In genomic region chr7:30594055-30594539, GRCh38 we compare ENCODE assay signal across 8 cellular contexts. TPM values are rescaled to one million over a fixed set of nuclear protein-coding genes. Genes with fewer than 3 reads are reported as not detected.
DNase-seq lines count a peak whose midpoint lies in the region; ATAC-seq, FAIRE-seq and TF ChIP-seq lines count a peak whose summit lies in the region.

No MANE protein-coding gene starts in this region.

- 0 out of 2 replicates have a peak, but pooled peaks cover 5% of the 10 kb centered on the region for H3K9me3 ChIP-seq in SK-N-SH

- CTCF ChIA-PET in SK-N-SH (lab: Yijun Ruan, JAX): interaction anchor here (0.6 to 1.3 kb wide), 6 partner anchors 14 to 589 kb away, joined by 3 to 4 read pairs (median 3); no protein-coding TSS in a partner anchor

- H3K4me2 ChIP-seq in SK-N-SH: peak overlapping the region; percentile 91

- H3K4me1 ChIP-seq in SK-N-SH (ENCODE audit: control insufficient read depth in 1 of 2, insufficient read depth in 2 of 2, low read depth in 1 of 2, low read length in 1 of 2): peaks cover 4 to 13% of the 10 kb centered on the region in 2 experiments; a peak in 3 of 4 replicates

- no peak for TF ChIP-seq EP300 in SK-N-SH (IDR thresholded peaks at IDR 0.05; ENCODE audit: borderline replicate concordance in 1 of 2, low read depth in 1 of 2, low read length in 1 of 2)

- in situ Hi-C loops in astrocyte of the spinal cord (cut with HindIII; ENCODE audit: low sequenced_read_pairs): no loop called here

- peaks cover 8 to 26% of the 10 kb centered on the region in 2 experiments for H3K36me3 ChIP-seq in SK-N-SH (replicated peaks in 1 of 2; ENCODE audit: control insufficient read depth in 1 of 2, insufficient read depth in 2 of 2, low read length in 1 of 2)

- no peak for TF ChIP-seq CTCF in SK-N-SH (IDR thresholded peaks at IDR 0.05)
- no peak for TF ChIP-seq CTCF in astrocyte of the spinal cord (IDR thresholded peaks at IDR 0.05; ENCODE audit: low read depth, low read length)
- TF ChIP-seq CTCF in D721Med (IDR thresholded peaks at IDR 0.05; ENCODE audit: insufficient read depth, missing control alignments): no peak

- H2AFZ ChIP-seq in SK-N-SH (ENCODE audit: low read depth): peak overlapping the region; percentile 84

- no peak for TF ChIP-seq RAD21 in SK-N-SH (IDR thresholded peaks at IDR 0.05; ENCODE audit: low read length)

- DNase-seq in DMS79 treated with DMSO at 0.1 percent for 48 hours (lab: John Stamatoyannopoulos, UW) (peak; percentile 68), SK-N-SH (peak; percentile 78), astrocyte of the spinal cord (ENCODE audit: low read depth, low spot score) (no peak), iris pigment epithelial cell (ENCODE audit: low read depth) (peak; percentile 38), D721Med (ENCODE audit: insufficient read length, low spot score) (no peak)
- peak; percentile 26 to 32 for DNase-seq in stimulated activated CD4-positive, alpha-beta T cell treated with anti-CD3 and anti-CD28 coated beads, Interleukin-2, amount 100 ng/mL, for 48 hours

- WGBS in SK-N-SH (ENCODE audit: low lambda C conversion rate): under 1% methylated on average over 12 of the region's 12 CpGs

- no peaks in the 10 kb centered on the region for H3K27me3 ChIP-seq in SK-N-SH (ENCODE audit: insufficient read depth)

- H3K4me3 ChIP-seq in SK-N-SH (ENCODE audit: low read depth in 2 of 2, low read length in 1 of 2): peak overlapping the region; percentile 93 to 100
- peak overlapping the region; percentile 97 for H3K4me3 ChIP-seq in astrocyte of the spinal cord (ENCODE audit: low read depth, low read length)

- peaks cover 5% of the 10 kb centered on the region for H3F3A ChIP-seq in SK-N-SH (replicated peaks; ENCODE audit: insufficient read depth)

- peaks cover 26% of the 10 kb centered on the region for H4K20me1 ChIP-seq in SK-N-SH (ENCODE audit: insufficient read depth)

- POLR2A ChIA-PET in SK-N-SH (lab: Yijun Ruan, JAX): interaction anchor here (0.6 to 1.2 kb wide), 3 partner anchors 15 to 216 kb away, joined by 3 to 4 read pairs (median 3); no protein-coding TSS in a partner anchor

- H3K9me2 ChIP-seq in SK-N-SH: no peaks in the 10 kb centered on the region; the same call in 1 of the 2 replicates

- no peak for FAIRE-seq in D721Med (lab: Jason Lieb, UNC)

- H3K9ac ChIP-seq in SK-N-SH: peak overlapping the region; percentile 92

- ATAC-seq in GM21360 (IDR thresholded peaks at IDR 0.05; ENCODE audit: unreplicated experiment) (peak; percentile 23), HG03565 (IDR thresholded peaks at IDR 0.05; ENCODE audit: unreplicated experiment) (peak; percentile 7)

- peak overlapping the region; percentile 94 to 98 for H3K27ac ChIP-seq in SK-N-SH (ENCODE audit: low read depth in 2 of 2, low read length in 1 of 2)

- H3K79me2 ChIP-seq in SK-N-SH (ENCODE audit: insufficient read depth): peaks cover 95% of the 10 kb centered on the region

TF ChIP-seq in SK-N-SH, 30 proteins besides CTCF, POLR2A, EP300 and RAD21:
- no peak for TF ChIP-seq TEAD4 (IDR thresholded peaks at IDR 0.05; ENCODE audit: borderline replicate concordance, insufficient read depth)
- no peak for TF ChIP-seq RXRA (IDR thresholded peaks at IDR 0.05; ENCODE audit: borderline replicate concordance, low read depth)
- TF ChIP-seq MXI1 (IDR thresholded peaks at IDR 0.05; ENCODE audit: low read depth, low read length): no peak
- peak; percentile 46; the same call in 1 of the 2 replicates for TF ChIP-seq GATA2 (CRISPR knock-in tag; IDR thresholded peaks at IDR 0.05)
- TF ChIP-seq, protein P1, sequence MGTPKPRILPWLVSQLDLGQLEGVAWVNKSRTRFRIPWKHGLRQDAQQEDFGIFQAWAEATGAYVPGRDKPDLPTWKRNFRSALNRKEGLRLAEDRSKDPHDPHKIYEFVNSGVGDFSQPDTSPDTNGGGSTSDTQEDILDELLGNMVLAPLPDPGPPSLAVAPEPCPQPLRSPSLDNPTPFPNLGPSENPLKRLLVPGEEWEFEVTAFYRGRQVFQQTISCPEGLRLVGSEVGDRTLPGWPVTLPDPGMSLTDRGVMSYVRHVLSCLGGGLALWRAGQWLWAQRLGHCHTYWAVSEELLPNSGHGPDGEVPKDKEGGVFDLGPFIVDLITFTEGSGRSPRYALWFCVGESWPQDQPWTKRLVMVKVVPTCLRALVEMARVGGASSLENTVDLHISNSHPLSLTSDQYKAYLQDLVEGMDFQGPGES (IDR thresholded peaks at IDR 0.05; ENCODE audit: low read depth, low read length): no peak
- TF ChIP-seq NRF1 (IDR thresholded peaks at IDR 0.05; ENCODE audit: low read depth, low read length): no peak
- TF ChIP-seq NFIC (IDR thresholded peaks at IDR 0.05; ENCODE audit: borderline replicate concordance): no peak

RNA-seq across cellular contexts. Expression of gene GARS1, which starts 0.6 kb away (rescaled TPM):
- polyA plus RNA-seq in SK-N-SH (2012; rRNA removed): 301 and 344 TPM in 2 replicates
- polyA plus RNA-seq in SK-N-SH (2012; cell fraction: cytosol; rRNA removed): 227 and 241 TPM in 2 replicates
- polyA plus RNA-seq in SK-N-SH (2012; cell fraction: nucleus; rRNA removed): 341 and 449 TPM in 2 replicates

Comparison
In these comparisons a context has a peak if more than half of its experiments do, and no peak if none do; other contexts are left out.
1. DNase-seq: peak in DMS79 treated with DMSO at 0.1 percent for 48 hours (single experiment), SK-N-SH (single experiment), iris pigment epithelial cell (single experiment) and stimulated activated CD4-positive, alpha-beta T cell treated with anti-CD3 and anti-CD28 coated beads, Interleukin-2, amount 100 ng/mL, for 48 hours (2 of 2); none in astrocyte of the spinal cord (single experiment) and D721Med (single experiment).